ENCODE assay signal across 13 cellular contexts in the genomic region with DNA sequence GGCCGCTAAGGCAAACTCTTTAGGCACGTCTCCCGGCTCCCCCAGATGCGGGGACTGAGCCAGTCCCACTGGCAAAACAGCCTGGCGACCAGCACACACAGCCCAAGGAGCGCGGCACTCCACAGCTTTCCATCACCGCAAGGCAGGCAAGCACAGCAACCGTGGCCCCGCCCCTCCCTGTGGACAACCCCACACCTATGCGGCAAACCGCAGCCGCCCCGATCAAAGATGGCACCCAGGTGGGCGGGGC. TPM values are rescaled to one million over a fixed set of nuclear protein-coding genes. Genes with fewer than 3 reads are reported as not detected.
DNase-seq lines count a peak whose midpoint lies in the region; ATAC-seq and TF ChIP-seq lines count a peak whose summit lies in the region.
"Had no signal": no experiment of that assay in that cellular context is flagged by ENCODE, and none has a peak within 500 bp of the region (broad histone marks: within the 10 kb centered on the region; RNA-seq: fewer than 3 reads in every experiment).

No MANE protein-coding gene starts in this region.

- H3K36me3 ChIP-seq in GM23248 (ENCODE audit: low read depth) (no peaks in the 10 kb centered on the region), liver (ENCODE audit: control insufficient read depth in 4 of 4, insufficient read depth in 3 of 4, low read depth in 1 of 4, low read length in 3 of 4) (peaks cover 0 to 2% (median 0%) of the 10 kb centered on the region in 4 donors), spleen (no peaks in the 10 kb centered on the region)

- no peaks in the 10 kb centered on the region for H3K4me1 Mint-ChIP-seq in WTC11
- no peaks in the 10 kb centered on the region for H3K4me1 Mint-ChIP-seq in HFFc6 (ENCODE audit: low read depth)

- H3K36me3 Mint-ChIP-seq in WTC11 (peaks cover 62% of the 10 kb centered on the region), HFFc6 (ENCODE audit: low read depth) (peaks cover 10% of the 10 kb centered on the region)

- peaks cover 49% of the 10 kb centered on the region for H3K9me3 Mint-ChIP-seq in WTC11
- peaks cover 61% of the 10 kb centered on the region for H3K9me3 Mint-ChIP-seq in HFFc6

- TF ChIP-seq POLR2A in spleen (IDR thresholded peaks at IDR 0.05), result no peak

- H3K4me3 Mint-ChIP-seq in WTC11 (no peak overlapping the region), HFFc6 (no peak overlapping the region)
- H3K4me3 Mint-ChIP-seq: nephron; T-helper 1 cell treated with Interleukin-12 subunit alpha and Interleukin-12 subunit beta and Interleukin-4 antibody, amounts not matched to agents 30 μg/mL and 1 μg/mL, for 36 hours had no signal

- H3K9ac ChIP-seq in GM23248, result peak overlapping the region; percentile 47
- H3K9ac ChIP-seq in liver (ENCODE audit: low read depth in 1 of 2, low read length in 2 of 2), result no peak overlapping the region

- no peak for TF ChIP-seq RAD21 in liver (IDR thresholded peaks at IDR 0.05)

- H3K79me2 ChIP-seq in GM23248 (ENCODE audit: insufficient read depth), result no peaks in the 10 kb centered on the region

- DNase-seq in GM23248, result no peak
- no peak for DNase-seq in astrocyte of the cerebellum (ENCODE audit: low read depth)
- DNase-seq in spleen, result no peak
- no peak for DNase-seq in stimulated activated CD4-positive, alpha-beta T cell treated with anti-CD3 and anti-CD28 coated beads, Interleukin-4, amount 100 ng/mL, for 24 hours
- no peak for DNase-seq in WTC11 (ENCODE audit: low spot score)
- DNase-seq in HFFc6, result no peak
- DNase-seq in NCI-H1417 treated with DMSO at 0.1 percent for 48 hours (lab: John Stamatoyannopoulos, UW), result no peak
- DNase-seq: activated T-cell treated with anti-CD3 and anti-CD28 coated beads for 4 hours, MV-4-11, NCI-H748 treated with DMSO at 0.1 percent for 48 hours had no signal

- no peaks in the 10 kb centered on the region for H3K4me1 ChIP-seq in GM23248 (ENCODE audit: insufficient read depth)
- H3K4me1 ChIP-seq in liver (ENCODE audit: control insufficient read depth in 4 of 4, insufficient read depth in 4 of 4, low read length in 3 of 4), result peaks cover 0 to 20% (median 4%) of the 10 kb centered on the region in 4 donors
- peaks cover 0 to 10% (median 0%) of the 10 kb centered on the region in 6 donors for H3K4me1 ChIP-seq in spleen

- H3K27ac Mint-ChIP-seq in WTC11 (no peak overlapping the region), HFFc6 (no peak overlapping the region)
- H3K27ac Mint-ChIP-seq: nephron; T-helper 1 cell treated with Interleukin-12 subunit alpha and Interleukin-12 subunit beta and Interleukin-4 antibody, amounts not matched to agents 30 μg/mL and 1 μg/mL, for 36 hours had no signal

- 45 to 47% methylated on average over 10 to 15 of the region's 15 CpGs for WGBS in GM23248 (ENCODE audit: low coverage in 1 of 2, low lambda C conversion rate in 2 of 2, missing lambda C conversion rate in 2 of 2), 2 experiments
- WGBS in liver, result 49% methylated on average over 15 of the region's 15 CpGs
- 40 to 51% (median 49%) methylated on average over 9 to 15 of the region's 15 CpGs; no CpG with 5 or more reads in 1 of the 5 donors for WGBS in spleen, 5 donors

- peak overlapping the region; percentile 63 for H3K4me3 ChIP-seq in GM23248
- peak overlapping the region; percentile 41 for H3K4me3 ChIP-seq in astrocyte of the cerebellum (ENCODE audit: low read depth, low read length)
- peak overlapping the region; percentile 43 to 60 (median 57) for H3K4me3 ChIP-seq in liver (ENCODE audit: low read depth in 1 of 3, low read length in 3 of 3)
- peak overlapping the region; percentile 2 to 63 (median 34) for H3K4me3 ChIP-seq in spleen

- no peak for TF ChIP-seq CTCF in astrocyte of the cerebellum (IDR thresholded peaks at IDR 0.05; ENCODE audit: low read depth, low read length, missing control alignments)
- no peak for TF ChIP-seq CTCF in liver (IDR thresholded peaks at IDR 0.05; ENCODE audit: low read depth, low read length, missing input control)
- no peak for TF ChIP-seq CTCF in spleen (IDR thresholded peaks at IDR 0.05 in 8 of 11, conservative IDR thresholded peaks at IDR 0.05 in 3 of 11)
- no peak for TF ChIP-seq CTCF in WTC11 (IDR thresholded peaks at IDR 0.05)
- no peak for TF ChIP-seq CTCF in HFFc6 (IDR thresholded peaks at IDR 0.05)

- no peaks in the 10 kb centered on the region for H4K20me1 ChIP-seq in GM23248 (ENCODE audit: insufficient read depth)

- no peaks in the 10 kb centered on the region for H3K9me2 ChIP-seq in GM23248 (ENCODE audit: insufficient read depth)

- intact Hi-C loops in spleen (cut with DNase I; ENCODE audit: low total_unique reads), result no loop called here

- H3F3A ChIP-seq in GM23248 (ENCODE audit: insufficient read depth), result no peaks in the 10 kb centered on the region

- peak overlapping the region; percentile 68 for H2AFZ ChIP-seq in GM23248

- peaks cover 11% of the 10 kb centered on the region for H3K27me3 Mint-ChIP-seq in WTC11 (ENCODE audit: low read depth)
- no peaks in the 10 kb centered on the region for H3K27me3 Mint-ChIP-seq in HFFc6 (ENCODE audit: insufficient read depth)

- CTCF ChIA-PET in WTC11 (lab: Charles Lee), result no interaction called here

- in situ Hi-C loops in GM23248 (cut with MboI), result no loop called here
- in situ Hi-C loops in astrocyte of the cerebellum (cut with HindIII; ENCODE audit: low sequenced_read_pairs), result no loop called here

- H3K27ac ChIP-seq in GM23248 (peak overlapping the region; percentile 53), liver (ENCODE audit: low read depth in 1 of 2, low read length in 2 of 2) (peak overlapping the region; percentile 88 to 91), spleen (peak overlapping the region; percentile 48 to 81 (median 73))

- POLR2A ChIA-PET in WTC11 (lab: Charles Lee), result no interaction called here

- H3K27me3 ChIP-seq in GM23248 (replicated peaks; ENCODE audit: insufficient read depth) (no peaks in the 10 kb centered on the region), liver (ENCODE audit: control insufficient read depth in 4 of 4, insufficient read depth in 4 of 4, low read length in 3 of 4) (no peaks in the 10 kb centered on the region), spleen (replicated peaks in 1 of 7) (peaks cover 0 to 58% (median 9%) of the 10 kb centered on the region in 7 donors)

- no peak for ATAC-seq in WTC11

- H3K9me3 ChIP-seq in GM23248 (ENCODE audit: low read depth), result no peaks in the 10 kb centered on the region
- peaks cover 0 to 9% (median under 1%) of the 10 kb centered on the region in 4 donors for H3K9me3 ChIP-seq in liver (ENCODE audit: control insufficient read depth in 4 of 4, low read length in 3 of 4)
- peaks cover 0 to 93% (median 50%) of the 10 kb centered on the region in 8 donors for H3K9me3 ChIP-seq in spleen

- H3K4me2 ChIP-seq in GM23248 (ENCODE audit: unreplicated experiment), result peak overlapping the region; percentile 43

TF ChIP-seq in liver, 16 proteins besides CTCF, POLR2A, EP300 and RAD21 (continues in another document):
- no peak for TF ChIP-seq JUND (IDR thresholded peaks at IDR 0.05)
- TF ChIP-seq, protein P1, sequence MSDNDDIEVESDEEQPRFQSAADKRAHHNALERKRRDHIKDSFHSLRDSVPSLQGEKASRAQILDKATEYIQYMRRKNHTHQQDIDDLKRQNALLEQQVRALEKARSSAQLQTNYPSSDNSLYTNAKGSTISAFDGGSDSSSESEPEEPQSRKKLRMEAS (IDR thresholded peaks at IDR 0.05), result no peak
- TF ChIP-seq HNF4G (IDR thresholded peaks at IDR 0.05), result no peak
- TF ChIP-seq TAF1 (conservative IDR thresholded peaks at IDR 0.05), result no peak

TF ChIP-seq in WTC11, 78 proteins besides CTCF, POLR2A, EP300 and RAD21:
- TF ChIP-seq ZNF219 (CRISPR knock-in tag; IDR thresholded peaks at IDR 0.05; ENCODE audit: borderline replicate concordance) (no peak), ZNF121 (CRISPR knock-in tag; IDR thresholded peaks at IDR 0.05) (no peak)
- TF ChIP-seq, protein P2, sequence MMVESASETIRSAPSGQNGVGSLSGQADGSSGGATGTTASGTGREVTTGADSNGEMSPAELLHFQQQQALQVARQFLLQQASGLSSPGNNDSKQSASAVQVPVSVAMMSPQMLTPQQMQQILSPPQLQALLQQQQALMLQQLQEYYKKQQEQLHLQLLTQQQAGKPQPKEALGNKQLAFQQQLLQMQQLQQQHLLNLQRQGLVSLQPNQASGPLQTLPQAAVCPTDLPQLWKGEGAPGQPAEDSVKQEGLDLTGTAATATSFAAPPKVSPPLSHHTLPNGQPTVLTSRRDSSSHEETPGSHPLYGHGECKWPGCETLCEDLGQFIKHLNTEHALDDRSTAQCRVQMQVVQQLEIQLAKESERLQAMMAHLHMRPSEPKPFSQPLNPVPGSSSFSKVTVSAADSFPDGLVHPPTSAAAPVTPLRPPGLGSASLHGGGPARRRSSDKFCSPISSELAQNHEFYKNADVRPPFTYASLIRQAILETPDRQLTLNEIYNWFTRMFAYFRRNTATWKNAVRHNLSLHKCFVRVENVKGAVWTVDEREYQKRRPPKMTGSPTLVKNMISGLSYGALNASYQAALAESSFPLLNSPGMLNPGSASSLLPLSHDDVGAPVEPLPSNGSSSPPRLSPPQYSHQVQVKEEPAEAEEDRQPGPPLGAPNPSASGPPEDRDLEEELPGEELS (CRISPR knock-in tag; IDR thresholded peaks at IDR 0.05), result no peak

RNA-seq across cellular contexts. Expression of gene PEG3, which starts 1.9 kb away (rescaled TPM):
- total RNA-seq in GM23248 (2014; rRNA removed; shearing (Covaris generic)), result 0.65 and 1.5 TPM in 2 replicates
- polyA plus RNA-seq in GM23248 (2016; fragmentation: Nextera tagmentation; extraction: Ambion mirVana) (0.66 and 0.81 TPM in 2 replicates), liver (1 to 10 TPM; 2.2 to 2.5 TPM), spleen (under 1 TPM; 0.20 to 0.29 (median 0.27) TPM)
- total RNA-seq in liver (100 to 1,000 TPM in 1 of 2 donors, 10 to 100 TPM in 1; 12.8 to 188 TPM), spleen (10 to 100 TPM in 1 of 7 donors, 1 to 10 TPM in 6; 1.1 to 11.3 (median 4.1) TPM), WTC11 (2021) (0.27 to 0.83 TPM (median 0.32 TPM) in 3 replicates)
- total RNA-seq in HFFc6 (2021; fragmentation: NEBNext Ultra II Directional; extraction: Animal tissue kit (Norgen Biotek cat#: 25700)), result not detected

RNA-seq across cellular contexts. Expression of gene ZIM2, which starts 1.9 kb away (rescaled TPM):
- not detected in 2 replicates for total RNA-seq in GM23248 (2014; rRNA removed; shearing (Covaris generic))
- not detected in 2 replicates for polyA plus RNA-seq in GM23248 (2016; fragmentation: Nextera tagmentation; extraction: Ambion mirVana)
- total RNA-seq in liver, result 1 to 10 TPM in 1 of 2 donors, under 1 TPM in 1; 0.33 to 3.2 TPM
- polyA plus RNA-seq in liver, result under 1 TPM in 1 of 2 donors, not detected in 1; 0.03 TPM
- total RNA-seq in spleen, result under 1 TPM in 1 of 7 donors, not detected in 6; 0.73 TPM
- polyA plus RNA-seq in spleen, result not detected
- not detected in 3 replicates for total RNA-seq in WTC11 (2021)
- total RNA-seq in HFFc6 (2021; fragmentation: NEBNext Ultra II Directional; extraction: Animal tissue kit (Norgen Biotek cat#: 25700)), result not detected
